ENCODE assay signal across 29 cellular contexts in the genomic region with DNA sequence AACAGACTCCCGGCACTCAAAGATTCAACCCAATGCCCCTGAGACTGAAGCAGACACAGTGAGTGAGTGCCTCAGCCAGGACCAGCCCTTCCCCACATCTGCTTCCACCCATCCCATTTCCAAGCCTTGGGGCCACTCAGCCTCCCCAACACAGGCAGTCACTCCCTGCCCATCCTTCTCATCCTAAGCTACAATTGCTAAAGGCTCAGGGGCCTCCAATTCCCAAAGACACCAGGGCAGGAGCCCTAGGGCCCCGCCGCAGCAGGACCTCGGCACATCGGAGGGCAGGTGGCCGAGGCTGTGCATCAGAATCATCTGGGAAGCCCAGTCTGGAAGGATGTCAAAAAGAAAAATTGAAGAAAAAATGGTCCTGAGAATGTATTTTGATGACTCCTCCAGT. TPM values are rescaled to one million over a fixed set of nuclear protein-coding genes. Genes with fewer than 3 reads are reported as not detected.
"Had no signal": no experiment of that assay in that cellular context is flagged by ENCODE, and none has a peak within 500 bp of the region (broad histone marks: within the 10 kb centered on the region; RNA-seq: fewer than 3 reads in every experiment).

No MANE protein-coding gene starts in this region.

- ATAC-seq: activated CD4-positive, CD25-positive, alpha-beta regulatory T cell treated with anti-CD3 and anti-CD28 coated beads, Interleukin-2, amount 50 U/mL, for 24 hours; activated CD8-positive, alpha-beta memory T cell treated with anti-CD3 and anti-CD28 coated beads, Interleukin-2, amount 10 ng/mL, durations not matched to agents 7 days and 5 days; body of pancreas; gastroesophageal sphincter; left lobe of liver; natural killer cell; right lobe of liver had no signal

- H3K9me3 Mint-ChIP-seq: activated CD4-positive, alpha-beta memory T cell treated with anti-CD3 and anti-CD28 coated beads, Interleukin-2, amount 10 ng/mL, durations not matched to agents 7 days and 5 days; activated naive CD8-positive, alpha-beta T cell treated with anti-CD3 and anti-CD28 coated beads for 36 hours; natural killer cell had no signal

- H3K4me3 ChIP-seq: adrenal gland, body of pancreas, coronary artery, dorsolateral prefrontal cortex, gastroesophageal sphincter, lower lobe of right lung, right lobe of liver, tibial nerve had no signal

- H3K4me1 Mint-ChIP-seq: activated naive CD8-positive, alpha-beta T cell treated with anti-CD3 and anti-CD28 coated beads for 36 hours had no signal

- FAIRE-seq: kidney, TTC549 had no signal

- H3K27ac Mint-ChIP-seq: activated CD4-positive, alpha-beta memory T cell treated with anti-CD3 and anti-CD28 coated beads, Interleukin-2, amount 10 ng/mL, durations not matched to agents 7 days and 5 days; activated CD8-positive, alpha-beta memory T cell treated with anti-CD3 and anti-CD28 coated beads, Interleukin-2, amount 10 ng/mL, durations not matched to agents 7 days and 5 days; activated naive CD8-positive, alpha-beta T cell treated with anti-CD3 and anti-CD28 coated beads for 36 hours; natural killer cell had no signal

- H3K4me3 Mint-ChIP-seq: activated CD4-positive, alpha-beta memory T cell treated with anti-CD3 and anti-CD28 coated beads, Interleukin-2, amount 10 ng/mL, durations not matched to agents 7 days and 5 days; activated CD8-positive, alpha-beta memory T cell treated with anti-CD3 and anti-CD28 coated beads, Interleukin-2, amount 10 ng/mL, durations not matched to agents 7 days and 5 days; activated naive CD8-positive, alpha-beta T cell treated with anti-CD3 and anti-CD28 coated beads for 36 hours; natural killer cell had no signal

- H3K27me3 Mint-ChIP-seq: activated CD4-positive, alpha-beta memory T cell treated with anti-CD3 and anti-CD28 coated beads, Interleukin-2, amount 10 ng/mL, durations not matched to agents 7 days and 5 days; activated CD8-positive, alpha-beta memory T cell treated with anti-CD3 and anti-CD28 coated beads, Interleukin-2, amount 10 ng/mL, durations not matched to agents 7 days and 5 days; activated naive CD8-positive, alpha-beta T cell treated with anti-CD3 and anti-CD28 coated beads for 36 hours had no signal

- DNase-seq: activated CD4-positive, alpha-beta memory T cell treated with anti-CD3 and anti-CD28 coated beads, Interleukin-2, amount 10 ng/mL, durations not matched to agents 7 days and 5 days; activated CD4-positive, alpha-beta T cell treated with anti-CD3 and anti-CD28 coated beads for 48 hours; activated CD8-positive, alpha-beta memory T cell treated with anti-CD3 and anti-CD28 coated beads, Interleukin-2, amount 10 ng/mL, durations not matched to agents 7 days and 5 days; activated effector memory CD4-positive, alpha-beta T cell treated with Interleukin-2 at 50 U/mL for 16 hours; activated naive CD4-positive, alpha-beta T cell treated with Interleukin-2 at 50 U/mL for 16 hours; activated naive CD8-positive, alpha-beta T cell treated with anti-CD3 and anti-CD28 coated beads for 36 hours; adrenal gland; aorta; body of pancreas; cerebellar nuclear complex; effector memory CD4-positive, alpha-beta T cell; erythroblast; hippocampal formation; mesenchymal stem cell; natural killer cell; right lobe of liver; stimulated activated CD4-positive, alpha-beta T cell treated with anti-CD3 and anti-CD28 coated beads, Interleukin-2, amount 100 ng/mL, for 48 hours; stimulated activated naive CD4-positive, alpha-beta T cell treated with Interleukin-2 at 50 U/mL for 16 hours; T-helper 1 cell had no signal

- H3K36me3 Mint-ChIP-seq: natural killer cell had no signal

RNA-seq across cellular contexts. Expression of a gene that starts 18.5 kb away (rescaled TPM):
- total RNA-seq: activated CD4-positive, alpha-beta memory T cell treated with anti-CD3 and anti-CD28 coated beads, Interleukin-2, amount 10 ng/mL, durations not matched to agents 7 days and 5 days; activated CD8-positive, alpha-beta memory T cell treated with anti-CD3 and anti-CD28 coated beads, Interleukin-2, amount 10 ng/mL, durations not matched to agents 7 days and 5 days; activated naive CD8-positive, alpha-beta T cell treated with anti-CD3 and anti-CD28 coated beads for 36 hours; body of pancreas; osteoblast had no signal
